ENCODE assay signal across 8 cellular contexts in the genomic region with DNA sequence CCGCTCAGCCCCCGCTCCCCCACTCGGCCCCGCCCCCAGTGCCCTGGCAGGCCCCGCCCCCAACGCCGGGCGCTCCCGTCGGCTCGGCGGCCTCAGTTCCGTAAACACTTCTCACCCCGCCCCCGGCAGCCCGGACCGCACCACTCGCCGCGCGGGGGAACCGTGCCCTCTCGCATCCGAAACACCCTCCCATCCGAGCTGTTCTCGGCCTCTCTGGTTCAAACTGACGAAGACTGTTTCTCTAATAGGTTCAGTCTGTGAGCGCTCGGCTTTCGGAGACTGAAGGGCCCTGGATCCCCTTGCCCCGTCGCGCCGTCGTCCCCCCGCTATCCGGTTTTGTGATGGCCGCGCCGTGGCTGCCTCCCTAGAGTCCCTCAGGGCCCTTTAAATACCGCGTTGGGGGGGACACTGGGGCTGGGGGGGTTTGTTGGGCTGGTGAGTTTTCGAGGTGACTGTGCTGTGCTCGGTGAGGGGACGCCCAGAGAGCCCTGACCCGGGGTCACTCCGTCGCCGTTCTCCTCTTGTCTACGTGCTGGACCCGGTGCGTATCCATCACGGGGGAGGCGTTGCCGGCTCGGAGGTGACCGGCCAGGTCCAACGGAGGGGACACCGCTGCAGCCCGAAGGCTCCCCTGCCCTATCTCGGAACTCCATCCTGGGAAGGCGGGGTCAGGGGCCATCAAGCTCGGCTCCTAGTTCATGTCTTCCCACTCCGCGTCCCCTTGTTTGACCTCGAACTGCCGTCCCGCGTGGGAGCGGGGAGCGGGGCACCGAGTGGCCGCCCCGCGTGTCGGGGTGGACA. TPM values are rescaled to one million over a fixed set of nuclear protein-coding genes. Genes with fewer than 3 reads are reported as not detected.
A peak's percentile ranks its signal among the peaks of the same experiment; 100 is the strongest.
DNase-seq lines count a peak whose midpoint lies in the region; ATAC-seq and TF ChIP-seq lines count a peak whose summit lies in the region.

TSS of gene TCP11L2 (plus strand) at position 333 of the 801 bp plus-strand sequence. CDS start 8,343 bp downstream, outside the sequence.

- H3K4me3 Mint-ChIP-seq in activated T-cell treated with anti-CD3 and anti-CD28 coated beads, Interleukin-2, amount 50 U/mL, for 24 hours = peak within 1 kb of the TSS; percentile 89

- H3K27ac Mint-ChIP-seq in activated T-cell treated with anti-CD3 and anti-CD28 coated beads, Interleukin-2, amount 50 U/mL, for 24 hours = peak within 1 kb of the TSS; percentile 100

- H3K9ac ChIP-seq in HUES6 (ENCODE audit: low read length) = peak within 1 kb of the TSS; percentile 99
- H3K9ac ChIP-seq in mucosa of rectum (ENCODE audit: low read depth in 1 of 2, low read length in 2 of 2) = peak within 1 kb of the TSS; percentile 92 to 96

- no peaks in the 10 kb centered on the region for H3K9me3 Mint-ChIP-seq in activated T-cell treated with anti-CD3 and anti-CD28 coated beads, Interleukin-2, amount 50 U/mL, for 24 hours

- H3K27me3 ChIP-seq in HUES6 (ENCODE audit: control insufficient read depth, insufficient read depth, low read length) (no peaks in the 10 kb centered on the region), mucosa of rectum (ENCODE audit: control insufficient read depth in 2 of 2, insufficient read depth in 2 of 2, low read length in 2 of 2) (no peaks in the 10 kb centered on the region)

- H3K9me3 ChIP-seq in HUES6 (ENCODE audit: control insufficient read depth, insufficient read depth, low read depth, low read length) (no peaks in the 10 kb centered on the region), mucosa of rectum (ENCODE audit: control insufficient read depth in 2 of 2, low read length in 2 of 2) (no peaks in the 10 kb centered on the region)

- H3K4me3 ChIP-seq in HUES6 (ENCODE audit: low read depth, low read length) = peak within 1 kb of the TSS; percentile 100
- peak within 1 kb of the TSS; percentile 96 for H3K4me3 ChIP-seq in epithelial cell of proximal tubule (ENCODE audit: low read depth, low read length)
- peak within 1 kb of the TSS; percentile 93 to 96 for H3K4me3 ChIP-seq in mucosa of rectum (ENCODE audit: low read length in 2 of 2)

- H3K4me1 ChIP-seq in HUES6 (ENCODE audit: control insufficient read depth, insufficient read depth, low read length) = peaks cover 25% of the 10 kb centered on the region
- peaks cover 31 to 50% of the 10 kb centered on the region in 2 donors for H3K4me1 ChIP-seq in mucosa of rectum (ENCODE audit: control insufficient read depth in 2 of 2, insufficient read depth in 2 of 2, low read length in 2 of 2)

- peak; percentile 61 for ATAC-seq in GM21423 (IDR thresholded peaks at IDR 0.05; ENCODE audit: unreplicated experiment)

- DNase-seq in COR-L47 (lab: John Stamatoyannopoulos, UW) = peak; percentile 70
- peak; percentile 81 for DNase-seq in OCI-M1 (lab: John Stamatoyannopoulos, UW)
- DNase-seq in activated T-cell treated with anti-CD3 and anti-CD28 coated beads, Interleukin-2, amount 50 U/mL, for 24 hours = peak; percentile 91
- no peak for DNase-seq in epithelial cell of proximal tubule (ENCODE audit: low read depth)
- DNase-seq in stimulated activated CD8-positive, alpha-beta memory T cell treated with anti-CD3 and anti-CD28 coated beads, Interleukin-4, amount 100 ng/mL, for 24 hours (ENCODE audit: low read depth) = peak; percentile 82

- H3K36me3 ChIP-seq in HUES6 (ENCODE audit: control insufficient read depth, insufficient read depth, low read length) (no peaks in the 10 kb centered on the region), mucosa of rectum (ENCODE audit: control insufficient read depth in 2 of 2, insufficient read depth in 2 of 2, low read length in 2 of 2) (peaks cover 0 to 3% of the 10 kb centered on the region in 2 donors)

- peaks cover 59% of the 10 kb centered on the region for H3K4me1 Mint-ChIP-seq in activated T-cell treated with anti-CD3 and anti-CD28 coated beads, Interleukin-2, amount 50 U/mL, for 24 hours (ENCODE audit: low read depth)

- peaks cover 2% of the 10 kb centered on the region for H3K36me3 Mint-ChIP-seq in activated T-cell treated with anti-CD3 and anti-CD28 coated beads, Interleukin-2, amount 50 U/mL, for 24 hours (ENCODE audit: low read depth)

- H3K27ac ChIP-seq in HUES6 (ENCODE audit: low read depth, low read length) = peak within 1 kb of the TSS; percentile 100
- peak within 1 kb of the TSS; percentile 99 for H3K27ac ChIP-seq in mucosa of rectum (ENCODE audit: low read depth in 2 of 2, low read length in 2 of 2)

- TF ChIP-seq CTCF in epithelial cell of proximal tubule (conservative IDR thresholded peaks at IDR 0.05; ENCODE audit: low read depth, low read length) = no peak

- no peaks in the 10 kb centered on the region for H3K27me3 Mint-ChIP-seq in activated T-cell treated with anti-CD3 and anti-CD28 coated beads, Interleukin-2, amount 50 U/mL, for 24 hours

RNA-seq across cellular contexts. Expression of gene TCP11L2, which starts in this region (rescaled TPM):
- 2.4 and 2.9 TPM in 2 replicates for total RNA-seq in epithelial cell of proximal tubule
